In the genomic region with DNA sequence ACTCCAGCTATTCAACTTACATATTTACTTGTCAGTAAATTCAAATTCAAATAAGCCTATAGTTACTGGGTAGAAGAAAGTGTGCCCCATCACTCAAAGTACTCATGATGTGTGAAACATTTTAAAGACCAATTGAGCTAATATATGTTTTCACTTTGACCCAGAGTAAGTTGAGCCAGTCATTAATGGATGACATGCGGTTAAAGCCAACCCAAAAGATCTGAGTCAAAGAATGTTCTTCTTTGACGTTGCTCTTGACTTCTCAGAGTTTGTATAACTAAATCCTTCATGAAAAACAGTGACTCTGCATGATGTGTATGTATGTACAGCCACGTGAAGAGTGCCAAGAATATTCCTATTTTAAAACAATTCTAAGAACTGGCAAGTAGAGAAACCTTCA, we compare ENCODE assay signal across 23 cellular contexts.
A peak's percentile ranks its signal among the peaks of the same experiment; 100 is the strongest.
DNase-seq lines count a peak whose midpoint lies in the region; ATAC-seq lines count a peak whose summit lies in the region.
"Had no signal": no experiment of that assay in that cellular context is flagged by ENCODE, and none has a peak within 500 bp of the region (broad histone marks: within the 10 kb centered on the region; RNA-seq: fewer than 3 reads in every experiment).

No MANE protein-coding gene starts in this region.

- no peak overlapping the region for H3K4me3 Mint-ChIP-seq in immature natural killer cell
- H3K4me3 Mint-ChIP-seq: activated B cell treated with CpG ODN at 0.5 μM for 24 hours; endodermal cell; natural killer cell treated with Interleukin-12 subunit alpha and Interleukin-12 subunit beta and Interleukin-15 and Interleukin-18, amount 100 ng/mL, for 72 hours had no signal

- no peak overlapping the region for H3K27ac Mint-ChIP-seq in immature natural killer cell
- H3K27ac Mint-ChIP-seq: activated B cell treated with CpG ODN at 0.5 μM for 24 hours; endodermal cell; natural killer cell treated with Interleukin-12 subunit alpha and Interleukin-12 subunit beta and Interleukin-15 and Interleukin-18, amount 100 ng/mL, for 72 hours had no signal

- H3K36me3 Mint-ChIP-seq in immature natural killer cell = no peaks in the 10 kb centered on the region
- H3K36me3 Mint-ChIP-seq: natural killer cell treated with Interleukin-12 subunit alpha and Interleukin-12 subunit beta and Interleukin-15 and Interleukin-18, amount 100 ng/mL, for 72 hours had no signal

- ATAC-seq in GM18502 (IDR thresholded peaks at IDR 0.05; ENCODE audit: poor library complexity, unreplicated experiment) (peak; percentile 73), GM21619 (IDR thresholded peaks at IDR 0.05; ENCODE audit: unreplicated experiment) (peak; percentile 54), HG03432 (IDR thresholded peaks at IDR 0.05; ENCODE audit: unreplicated experiment) (peak; percentile 38)
- ATAC-seq: left colon, SK-N-SH treated with all-trans-retinoic acid at 6 μM for 48 hours had no signal

- no peaks in the 10 kb centered on the region for H3K4me1 Mint-ChIP-seq in immature natural killer cell
- H3K4me1 Mint-ChIP-seq: activated B cell treated with CpG ODN at 0.5 μM for 24 hours, endodermal cell had no signal

- peaks cover 0 to 2% (median 0%) of the 10 kb centered on the region in 3 donors for H3K27me3 Mint-ChIP-seq in immature natural killer cell (ENCODE audit: low read depth in 3 of 3)
- H3K27me3 Mint-ChIP-seq: activated B cell treated with CpG ODN at 0.5 μM for 24 hours; natural killer cell treated with Interleukin-12 subunit alpha and Interleukin-12 subunit beta and Interleukin-15 and Interleukin-18, amount 100 ng/mL, for 72 hours had no signal

- peak; percentile 18 for DNase-seq in fibroblast of peridontal ligament (ENCODE audit: extremely low read depth)
- no peak for DNase-seq in Ammon's horn (ENCODE audit: low spot score)
- no peak for DNase-seq in NOMO-1 treated with DMSO at 0.1 percent for 48 hours (lab: John Stamatoyannopoulos, UW; ENCODE audit: unreplicated experiment)
- DNase-seq in GM03348 (ENCODE audit: low spot score) = no peak
- no peak for DNase-seq in immature natural killer cell
- DNase-seq: activated B cell treated with CpG ODN at 0.5 μM for 24 hours; activated CD4-positive, alpha-beta T cell treated with anti-CD3 and anti-CD28 coated beads, Interleukin-2, amount 50 U/mL, for 48 hours; activated gamma-delta T cell; adrenal gland; DMS 273 treated with DMSO at 0.1 percent for 48 hours; endodermal cell; glutamatergic neuron; Kasumi-1; left colon; mesendoderm; NCI-H2029 treated with DMSO at 0.1 percent for 48 hours; pancreas; uterus had no signal

- H3K9me3 Mint-ChIP-seq in immature natural killer cell = peaks cover 2 to 13% (median 5%) of the 10 kb centered on the region in 6 donors
